3 cellular contexts compared by ENCODE assay signal in the genomic region with DNA sequence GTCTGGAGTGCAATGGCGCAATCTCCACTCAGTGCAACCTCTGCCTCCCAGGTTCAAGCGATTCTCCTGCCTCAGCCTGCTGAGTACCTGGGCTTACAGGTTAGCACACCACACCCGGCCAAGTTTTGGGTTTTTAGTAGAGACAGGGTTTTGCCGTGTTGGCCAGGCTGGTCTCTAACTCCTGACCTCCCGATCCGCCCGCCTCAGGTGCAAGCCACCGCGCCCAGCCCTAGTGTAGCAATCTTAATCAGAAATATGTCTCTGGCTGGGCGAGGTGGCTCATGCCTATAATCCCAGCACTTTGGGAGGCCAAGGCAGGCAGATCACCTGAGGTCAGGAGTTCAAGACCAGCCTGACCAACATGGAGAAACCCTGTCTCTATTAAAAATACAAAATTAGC. TPM values are rescaled to one million over a fixed set of nuclear protein-coding genes. Genes with fewer than 3 reads are reported as not detected.
"Had no signal": no experiment of that assay in that cellular context is flagged by ENCODE, and none has a peak within 500 bp of the region (broad histone marks: within the 10 kb centered on the region; RNA-seq: fewer than 3 reads in every experiment).

No MANE protein-coding gene starts in this region.

RNA-seq across cellular contexts. Expression of a gene that starts 51.6 kb away (rescaled TPM):
- total RNA-seq: H4, HT1080 had no signal
- polyA plus RNA-seq: IgD-negative memory B cell had no signal
